Comparison of ENCODE assay signal across 8 cellular contexts in genomic region chr10:6300106-6300783, GRCh38.
A peak's percentile ranks its signal among the peaks of the same experiment; 100 is the strongest.
DNase-seq lines count a peak whose midpoint lies in the region; ATAC-seq and TF ChIP-seq lines count a peak whose summit lies in the region.

No MANE protein-coding gene starts in this region.

- H3K4me1 Mint-ChIP-seq in activated CD8-positive, alpha-beta T cell treated with anti-CD3 and anti-CD28 coated beads for 36 hours (ENCODE audit: low read depth): peaks cover 43% of the 10 kb centered on the region
- peaks cover 60% of the 10 kb centered on the region for H3K4me1 Mint-ChIP-seq in stimulated activated naive CD8-positive, alpha-beta T cell treated with anti-CD3 and anti-CD28 coated beads, Interleukin-15, amount 100 ng/mL, for 72 hours

- CTCF ChIA-PET in activated CD8-positive, alpha-beta T cell treated with anti-CD3 and anti-CD28 coated beads for 36 hours (lab: Charles Lee): interaction anchor here (0.6 to 2.8 kb wide), 7 partner anchors 9 to 106 kb away, joined by 3 to 11 read pairs (median 4); partner anchors contain the start of gene PFKFB3

- peaks cover 2% of the 10 kb centered on the region for H3K9me3 Mint-ChIP-seq in activated CD8-positive, alpha-beta T cell treated with anti-CD3 and anti-CD28 coated beads for 36 hours
- H3K9me3 Mint-ChIP-seq in stimulated activated naive CD8-positive, alpha-beta T cell treated with anti-CD3 and anti-CD28 coated beads, Interleukin-15, amount 100 ng/mL, for 72 hours: no peaks in the 10 kb centered on the region

- POLR2A ChIA-PET in activated CD8-positive, alpha-beta T cell treated with anti-CD3 and anti-CD28 coated beads for 36 hours (lab: Charles Lee): interaction anchor here (0.7 to 1.9 kb wide), 7 partner anchors 9 to 98 kb away, joined by 3 to 9 read pairs (median 4); no protein-coding TSS in a partner anchor

- no peaks in the 10 kb centered on the region for H3K27me3 Mint-ChIP-seq in activated CD8-positive, alpha-beta T cell treated with anti-CD3 and anti-CD28 coated beads for 36 hours
- no peaks in the 10 kb centered on the region for H3K27me3 Mint-ChIP-seq in stimulated activated naive CD8-positive, alpha-beta T cell treated with anti-CD3 and anti-CD28 coated beads, Interleukin-15, amount 100 ng/mL, for 72 hours

- peak overlapping the region; percentile 52 for H3K4me3 Mint-ChIP-seq in activated CD8-positive, alpha-beta T cell treated with anti-CD3 and anti-CD28 coated beads for 36 hours
- peak overlapping the region; percentile 41 to 71 for H3K4me3 Mint-ChIP-seq in stimulated activated naive CD8-positive, alpha-beta T cell treated with anti-CD3 and anti-CD28 coated beads, Interleukin-15, amount 100 ng/mL, for 72 hours

- H3K36me3 ChIP-seq in GM06990 (ENCODE audit: control insufficient read depth, insufficient read depth, low read length): no peaks in the 10 kb centered on the region

- no peaks in the 10 kb centered on the region for H3K27me3 ChIP-seq in GM06990 (replicated peaks; ENCODE audit: control insufficient read depth, insufficient read depth, low read length)

- peaks cover 15% of the 10 kb centered on the region for H3K36me3 Mint-ChIP-seq in activated CD8-positive, alpha-beta T cell treated with anti-CD3 and anti-CD28 coated beads for 36 hours (ENCODE audit: low read depth)

- no peak overlapping the region for H3K4me3 ChIP-seq in GM06990 (replicated peaks; ENCODE audit: low read depth, low read length)

- ATAC-seq in GM21515 (IDR thresholded peaks at IDR 0.05; ENCODE audit: unreplicated experiment): peak; percentile 89
- ATAC-seq in activated CD8-positive, alpha-beta T cell treated with anti-CD3 and anti-CD28 coated beads for 36 hours: peak; percentile 67
- peak; percentile 87 for ATAC-seq in stimulated activated naive CD8-positive, alpha-beta T cell treated with anti-CD3 and anti-CD28 coated beads, Interleukin-15, amount 100 ng/mL, for 72 hours

- intact Hi-C loops in activated CD8-positive, alpha-beta T cell treated with anti-CD3 and anti-CD28 coated beads for 36 hours (cut with micrococcal nuclease): no loop called here
- intact Hi-C loops in head of caudate nucleus (cut with DNase I): no loop called here

- peak; percentile 71 for DNase-seq in GM06990 (ENCODE audit: extremely low read depth, insufficient read length)
- DNase-seq in HT1080 (ENCODE audit: low read depth): peak; percentile 87
- peak; percentile 61 for DNase-seq in activated CD8-positive, alpha-beta T cell treated with anti-CD3 and anti-CD28 coated beads for 36 hours
- DNase-seq in head of caudate nucleus: peak in 24 of 42 donors; percentile 11 to 61 (median 30)
- DNase-seq in stimulated activated naive CD8-positive, alpha-beta T cell treated with anti-CD3 and anti-CD28 coated beads, Interleukin-15, amount 100 ng/mL, for 72 hours: peak; percentile 29 to 75
- DNase-seq in iPS-NIHi11 (ENCODE audit: low spot score): no peak
- no peak for DNase-seq in GOT3 (lab: John Stamatoyannopoulos, UW)

- H3K27ac Mint-ChIP-seq in activated CD8-positive, alpha-beta T cell treated with anti-CD3 and anti-CD28 coated beads for 36 hours: peak overlapping the region; percentile 88
- peak overlapping the region; percentile 77 to 95 for H3K27ac Mint-ChIP-seq in stimulated activated naive CD8-positive, alpha-beta T cell treated with anti-CD3 and anti-CD28 coated beads, Interleukin-15, amount 100 ng/mL, for 72 hours

- no peak for TF ChIP-seq CTCF in GM06990 (IDR thresholded peaks at IDR 0.05; ENCODE audit: insufficient read depth, low read length, poor library complexity, severe bottlenecking)
- no peak for TF ChIP-seq CTCF in activated CD8-positive, alpha-beta T cell treated with anti-CD3 and anti-CD28 coated beads for 36 hours (IDR thresholded peaks at IDR 0.05)

Comparison
In these comparisons a context has a peak if more than half of its experiments do, and no peak if none do; other contexts are left out.
1. DNase-seq: peak in GM06990 (single experiment), HT1080 (single experiment), activated CD8-positive, alpha-beta T cell treated with anti-CD3 and anti-CD28 coated beads for 36 hours (single experiment), head of caudate nucleus (24 of 42) and stimulated activated naive CD8-positive, alpha-beta T cell treated with anti-CD3 and anti-CD28 coated beads, Interleukin-15, amount 100 ng/mL, for 72 hours (2 of 2); none in iPS-NIHi11 (single experiment) and GOT3 (single experiment).
2. Peak in every context shown above with its lines, with median percentiles within 50 percentile points of each other: ATAC-seq.